ENCODE assay signal across 8 cellular contexts in the genomic region with DNA sequence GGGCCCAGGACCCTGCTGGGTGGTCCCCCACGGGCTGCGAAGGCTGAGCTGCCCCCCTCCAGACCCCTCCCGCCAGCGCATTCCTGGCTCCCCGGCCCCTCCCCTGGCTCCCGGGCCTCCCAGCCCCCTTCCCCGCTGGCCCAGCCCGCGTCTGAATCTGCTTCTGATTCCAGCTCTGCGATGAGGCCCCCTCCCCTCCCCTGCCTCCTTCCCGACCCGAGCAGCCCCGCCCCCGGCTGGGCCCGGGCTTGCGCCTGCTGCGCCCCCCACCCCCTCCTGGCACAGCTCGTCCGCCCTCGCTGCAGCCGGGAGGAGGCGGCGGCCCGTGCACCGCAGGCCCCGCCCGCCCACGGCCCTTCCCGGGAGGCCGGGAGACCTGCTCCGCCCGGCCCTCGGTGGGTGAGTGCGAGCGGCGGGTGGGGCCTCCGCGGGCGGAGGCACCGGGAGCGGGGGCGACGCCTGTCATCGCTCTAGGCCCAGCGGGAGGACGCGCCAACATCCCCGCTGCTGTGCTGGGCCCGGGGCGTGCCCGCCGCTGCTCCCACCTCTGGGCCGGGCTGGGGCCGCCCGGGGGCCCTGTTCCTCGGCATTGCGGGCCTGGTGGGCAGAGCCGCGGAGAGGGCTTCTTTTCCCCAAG. TPM values are rescaled to one million over a fixed set of nuclear protein-coding genes. Genes with fewer than 3 reads are reported as not detected.
DNase-seq lines count a peak whose midpoint lies in the region; ATAC-seq and TF ChIP-seq lines count a peak whose summit lies in the region.

NTN3 (plus strand) TSS at position 282 of the 637 bp plus-strand sequence. CDS start 405 bp downstream, outside the sequence.

- H3K9me2 ChIP-seq in PC-3 (replicated peaks; ENCODE audit: low read length), result no peaks in the 10 kb centered on the region

- peaks cover 7% of the 10 kb centered on the region for H3K79me2 ChIP-seq in PC-3 (ENCODE audit: low read length)

- TF ChIP-seq CTCF in PC-3 (conservative IDR thresholded peaks at IDR 0.05; ENCODE audit: low read depth, low read length) (no peak), right atrium auricular region (IDR thresholded peaks at IDR 0.05) (no peak)

- H3K27me3 Mint-ChIP-seq in activated T-cell treated with anti-CD3 and anti-CD28 coated beads, Interleukin-2, amount 50 U/mL, for 72 hours (ENCODE audit: low read depth), result peaks cover 26% of the 10 kb centered on the region

- no peak within 1 kb of the TSS for H3K27ac Mint-ChIP-seq in activated T-cell treated with anti-CD3 and anti-CD28 coated beads, Interleukin-2, amount 50 U/mL, for 72 hours
- no peak within 1 kb of the TSS for H3K27ac Mint-ChIP-seq in activated naive CD4-positive, alpha-beta T cell treated with anti-CD3 and anti-CD28 coated beads, Interleukin-2, amount 50 U/mL, for 72 hours

- no peaks in the 10 kb centered on the region for H3K36me3 ChIP-seq in PC-3 (ENCODE audit: low read depth, low read length)
- no peaks in the 10 kb centered on the region for H3K36me3 ChIP-seq in right atrium auricular region
- H3K36me3 ChIP-seq in thymus (ENCODE audit: control insufficient read depth, insufficient read depth), result no peaks in the 10 kb centered on the region

- no peaks in the 10 kb centered on the region for H3K27me3 ChIP-seq in PC-3 (ENCODE audit: low read length)
- H3K27me3 ChIP-seq in right atrium auricular region, result peaks cover 2 to 6% of the 10 kb centered on the region in 2 donors
- peaks cover 85% of the 10 kb centered on the region for H3K27me3 ChIP-seq in thymus (ENCODE audit: control insufficient read depth, insufficient read depth)

- no peaks in the 10 kb centered on the region for H3K9me3 Mint-ChIP-seq in activated T-cell treated with anti-CD3 and anti-CD28 coated beads, Interleukin-2, amount 50 U/mL, for 72 hours
- no peaks in the 10 kb centered on the region for H3K9me3 Mint-ChIP-seq in activated naive CD4-positive, alpha-beta T cell treated with anti-CD3 and anti-CD28 coated beads, Interleukin-2, amount 50 U/mL, for 72 hours

- POLR2A ChIA-PET in PC-3 (lab: Charles Lee; ENCODE audit: unreplicated experiment), result no interaction called here

- no peak within 1 kb of the TSS for H2AFZ ChIP-seq in PC-3 (ENCODE audit: low read length)

- H3K27ac ChIP-seq in PC-3 (ENCODE audit: low read length), result no peak within 1 kb of the TSS
- H3K27ac ChIP-seq in right atrium auricular region, result no peak within 1 kb of the TSS
- peak within 1 kb of the TSS; percentile 8 for H3K27ac ChIP-seq in thymus (ENCODE audit: low read depth)

- H3K9me3 ChIP-seq in PC-3 (ENCODE audit: low read length) (no peaks in the 10 kb centered on the region), right atrium auricular region (no peaks in the 10 kb centered on the region), thymus (ENCODE audit: control insufficient read depth) (no peaks in the 10 kb centered on the region)

- CTCF ChIA-PET in PC-3 (lab: Charles Lee), result no interaction called here

- H3K36me3 Mint-ChIP-seq in activated T-cell treated with anti-CD3 and anti-CD28 coated beads, Interleukin-2, amount 50 U/mL, for 72 hours (ENCODE audit: insufficient read depth in 2 of 2), result no peaks in the 10 kb centered on the region
- H3K36me3 Mint-ChIP-seq in activated naive CD4-positive, alpha-beta T cell treated with anti-CD3 and anti-CD28 coated beads, Interleukin-2, amount 50 U/mL, for 72 hours, result peaks cover 0 to 6% of the 10 kb centered on the region in 2 donors

- H3K9ac ChIP-seq in PC-3 (ENCODE audit: low read length), result no peak within 1 kb of the TSS

- H3F3A ChIP-seq in PC-3 (ENCODE audit: low read length, unreplicated experiment), result no peaks in the 10 kb centered on the region

- DNase-seq in activated T-cell treated with anti-CD3 and anti-CD28 coated beads, Interleukin-2, amount 50 U/mL, for 72 hours, result peak in 1 of 2 donors; percentile 32
- DNase-seq in activated T-cell treated with anti-CD3 and anti-CD28 coated beads for 4 hours (no peak), PC-3 (peak; percentile 6), right atrium auricular region (ENCODE audit: low spot score) (no peak), NCI-H510A treated with DMSO at 0.1 percent for 48 hours (lab: John Stamatoyannopoulos, UW) (no peak)
- no peak for DNase-seq in activated naive CD4-positive, alpha-beta T cell treated with anti-CD3 and anti-CD28 coated beads, Interleukin-2, amount 50 U/mL, for 72 hours (ENCODE audit: low spot score in 2 of 2)

- no peak within 1 kb of the TSS; the same call in 1 of the 2 replicates for H3K4me3 ChIP-seq in PC-3 (ENCODE audit: low read length)
- peak within 1 kb of the TSS; percentile 15 to 47 for H3K4me3 ChIP-seq in right atrium auricular region
- peak within 1 kb of the TSS; percentile 19 for H3K4me3 ChIP-seq in thymus (ENCODE audit: low read length)

- H3K4me1 Mint-ChIP-seq in activated T-cell treated with anti-CD3 and anti-CD28 coated beads, Interleukin-2, amount 50 U/mL, for 72 hours (ENCODE audit: low read depth), result peaks cover 15% of the 10 kb centered on the region

- H3K4me1 ChIP-seq in PC-3 (ENCODE audit: insufficient read depth, low read length) (peaks cover 9% of the 10 kb centered on the region; the same call in 1 of the 2 replicates), right atrium auricular region (peaks cover 0 to 80% of the 10 kb centered on the region in 2 donors), thymus (ENCODE audit: control insufficient read depth, insufficient read depth, low read length) (peaks cover 23% of the 10 kb centered on the region)

- H3K4me3 Mint-ChIP-seq in activated T-cell treated with anti-CD3 and anti-CD28 coated beads, Interleukin-2, amount 50 U/mL, for 72 hours, result peak within 1 kb of the TSS; percentile 29 to 62

- no peak for ATAC-seq in activated T-cell treated with anti-CD3 and anti-CD28 coated beads, Interleukin-2, amount 50 U/mL, for 72 hours (replicated peaks in 1 of 2)
- ATAC-seq in PC-3 (no peak), GM18520 (IDR thresholded peaks at IDR 0.05; ENCODE audit: unreplicated experiment) (no peak)
- no peak for ATAC-seq in activated naive CD4-positive, alpha-beta T cell treated with anti-CD3 and anti-CD28 coated beads, Interleukin-2, amount 50 U/mL, for 72 hours

- 2% methylated on average over 59 of the region's 59 CpGs for WGBS in thymus

- no peaks in the 10 kb centered on the region for H4K20me1 ChIP-seq in PC-3 (ENCODE audit: low read length)

- intact Hi-C loops in PC-3 (cut with micrococcal nuclease), result no loop called here

- H3K4me2 ChIP-seq in PC-3 (ENCODE audit: low read length), result peak within 1 kb of the TSS; percentile 57; the same call in 1 of the 2 replicates

- BruUV-seq in PC-3 (replicated peaks; lab: Mats Ljungman, UMichigan), result no TSS peak

RNA-seq across cellular contexts. Expression of gene NTN3, which starts in this region (rescaled TPM):
- total RNA-seq in activated T-cell treated with anti-CD3 and anti-CD28 coated beads, Interleukin-2, amount 50 U/mL, for 72 hours, result not detected
- total RNA-seq in PC-3 (2014; rRNA removed) (not detected in 2 replicates), right atrium auricular region (under 1 TPM; 0.22 to 0.51 TPM)
- polyA plus RNA-seq in thymus, result 0.02 TPM
- total RNA-seq in activated naive CD4-positive, alpha-beta T cell treated with anti-CD3 and anti-CD28 coated beads, Interleukin-2, amount 50 U/mL, for 72 hours, result not detected

Comparison
In these comparisons a context has a peak if more than half of its experiments do, and no peak if none do; other contexts are left out.
1. Peak in DNase-seq and H3K4me2 ChIP-seq in PC-3; RNA of the gene not detected or under 1 TPM.